Comparison of ENCODE assay signal across 1 cellular context in genomic region chr17:21119247-21119944, GRCh38.
TF ChIP-seq lines count a peak whose summit lies in the region.

No MANE protein-coding gene starts in this region.

TF ChIP-seq in K562, 482 proteins besides CTCF, POLR2A, EP300 and RAD21 (continued from another document):
- TF ChIP-seq ZBTB5 (IDR thresholded peaks at IDR 0.05) (no peak), SRSF3 (IDR thresholded peaks at IDR 0.05; ENCODE audit: insufficient read depth, low read length) (no peak), GABPA (tag; conservative IDR thresholded peaks at IDR 0.05; ENCODE audit: low read depth) (0 out of 2 replicates have a peak, but pooled peaks have one; percentile 21), SOX6 (IDR thresholded peaks at IDR 0.05) (no peak), ZBTB9 (CRISPR knock-in tag; IDR thresholded peaks at IDR 0.05) (no peak), ZBTB40 (IDR thresholded peaks at IDR 0.05) (0 out of 2 replicates have a peak, but pooled peaks have one; percentile 25), ZBTB40 (CRISPR knock-in tag; IDR thresholded peaks at IDR 0.05) (no peak), PKNOX1 (IDR thresholded peaks at IDR 0.05) (no peak), ZBTB49 (CRISPR knock-in tag; IDR thresholded peaks at IDR 0.05; ENCODE audit: borderline replicate concordance) (no peak), ZNF23 (CRISPR knock-in tag; IDR thresholded peaks at IDR 0.05) (no peak), TBL1XR1 (IDR thresholded peaks at IDR 0.05; ENCODE audit: low read length in 2 of 2) (no peak), TAF7 (tag; IDR thresholded peaks at IDR 0.05) (no peak)
